Comparison of ENCODE assay signal across 11 cellular contexts in genomic region chr17:57943140-57943539, GRCh38. TPM values are rescaled to one million over a fixed set of nuclear protein-coding genes. Genes with fewer than 3 reads are reported as not detected.
A peak's percentile ranks its signal among the peaks of the same experiment; 100 is the strongest.
DNase-seq lines count a peak whose midpoint lies in the region; ATAC-seq, FAIRE-seq and TF ChIP-seq lines count a peak whose summit lies in the region.
"Had no signal": no experiment of that assay in that cellular context is flagged by ENCODE, and none has a peak within 500 bp of the region (broad histone marks: within the 10 kb centered on the region; RNA-seq: fewer than 3 reads in every experiment).

No MANE protein-coding gene starts in this region.

- TF ChIP-seq CTCF in GM12878 (IDR thresholded peaks at IDR 0.05 in 2 of 3, conservative IDR thresholded peaks at IDR 0.05 in 1 of 3; ENCODE audit: control insufficient read depth in 2 of 3, extremely low read depth in 1 of 3, insufficient read depth in 1 of 3, low read depth in 3 of 3, low read length in 3 of 3): no peak

- no peaks in the 10 kb centered on the region for H3K79me2 ChIP-seq in GM12878 (ENCODE audit: control insufficient read depth, insufficient read depth, low read length)

- H3K27me3 ChIP-seq in GM12878 (replicated peaks in 1 of 2; ENCODE audit: control insufficient read depth in 2 of 2, insufficient read depth in 2 of 2, low read length in 1 of 2) (no peaks in the 10 kb centered on the region), muscle layer of colon (ENCODE audit: control insufficient read depth in 1 of 2, insufficient read depth in 2 of 2, low read length in 2 of 2) (no peaks in the 10 kb centered on the region)

- SMC1A ChIA-PET in GM12878 (lab: Charles Lee; ENCODE audit: uncharacterized antibody, unreplicated experiment): interaction anchor here (1.1 to 8.2 kb wide), 8 partner anchors 10 to 83 kb away, joined by 4 to 102 read pairs (median 5); no protein-coding TSS in a partner anchor

- H3K9me3 ChIP-seq in GM12878 (replicated peaks; ENCODE audit: control insufficient read depth, insufficient read depth, low read length) (no peaks in the 10 kb centered on the region), muscle layer of colon (ENCODE audit: low read length) (no peaks in the 10 kb centered on the region)

- H3K4me1 ChIP-seq in GM12878 (ENCODE audit: control insufficient read depth, insufficient read depth, low read length) (peaks cover 61% of the 10 kb centered on the region), muscle layer of colon (ENCODE audit: insufficient read depth, low read length) (peaks cover 90% of the 10 kb centered on the region)

- TF ChIP-seq POLR2A in GM12878 (IDR thresholded peaks at IDR 0.05; ENCODE audit: low read depth, low read length): no peak

- BruUV-seq in GM12878 (replicated peaks; lab: Mats Ljungman, UMichigan): no TSS peak

- TF ChIP-seq RAD21 in GM12878 (IDR thresholded peaks at IDR 0.05; ENCODE audit: insufficient read depth, low read depth, low read length): no peak

- TF ChIP-seq EP300 in GM12878 (IDR thresholded peaks at IDR 0.05; ENCODE audit: borderline replicate concordance in 1 of 2, control insufficient read depth in 1 of 2, low read depth in 2 of 2, low read length in 2 of 2): no peak

- H3K4me2 ChIP-seq in GM12878 (ENCODE audit: control insufficient read depth, insufficient read depth): no peak overlapping the region; the same call in 1 of the 2 replicates

- RAD21 ChIA-PET in GM12878 (lab: Charles Lee; ENCODE audit: unreplicated experiment): interaction anchor here (0.7 to 1.5 kb wide), 8 partner anchors 11 to 82 kb away, joined by 3 to 4 read pairs (median 4); partner anchors contain the start of gene CUEDC1

- POLR2A ChIA-PET in GM12878 (lab: Charles Lee): interaction anchor here (1.1 kb wide), 1 partner anchor 8 kb away, joined by 3 read pairs; no protein-coding TSS in a partner anchor

- H3K9ac ChIP-seq in GM12878 (ENCODE audit: control insufficient read depth, insufficient read depth, low read length) (no peak overlapping the region), muscle layer of colon (ENCODE audit: low read length) (peak overlapping the region; percentile 34)

- intact Hi-C loops in GM12878 (cut with micrococcal nuclease; ENCODE audit: unreplicated experiment): no loop called here

- H2AFZ ChIP-seq in GM12878 (ENCODE audit: control insufficient read depth, low read depth, low read length): no peak overlapping the region

- no peak overlapping the region for H3K27ac ChIP-seq in GM12878 (ENCODE audit: control insufficient read depth, insufficient read depth)
- peak overlapping the region; percentile 70 for H3K27ac ChIP-seq in muscle layer of colon (ENCODE audit: low read depth, low read length)

- 3% methylated on average over 6 of the region's 6 CpGs for WGBS in GM12878 (ENCODE audit: insufficient coverage, insufficient replicate concordance, low lambda C conversion rate, missing lambda C conversion rate)

- no peak overlapping the region for H3K4me3 ChIP-seq in GM12878
- peak overlapping the region in 1 of 2 donors; percentile 6 for H3K4me3 ChIP-seq in muscle layer of colon (ENCODE audit: low read depth in 1 of 2, low read length in 2 of 2)

- CTCF ChIA-PET in GM12878 (lab: Yijun Ruan, JAX): interaction anchor here (0.7 to 9.5 kb wide), 9 partner anchors 7 to 391 kb away, joined by 3 to 77 read pairs (median 3); no protein-coding TSS in a partner anchor

- no peak for FAIRE-seq in GM12878 (lab: Jason Lieb, UNC)

- ATAC-seq in GM12878: no peak
- ATAC-seq in GM18520 (IDR thresholded peaks at IDR 0.05; ENCODE audit: unreplicated experiment): no peak
- ATAC-seq in HG03095 (IDR thresholded peaks at IDR 0.05; ENCODE audit: unreplicated experiment): no peak

- DNase-seq in A172 (ENCODE audit: low spot score) (peak; percentile 62), LoVo (ENCODE audit: low spot score) (peak; percentile 58), GM12878 (ENCODE audit: low read depth, low spot score) (no peak), occipital lobe (lab: John Stamatoyannopoulos, UW) (no peak), NCI-H510A treated with DMSO at 0.1 percent for 48 hours (lab: John Stamatoyannopoulos, UW) (no peak)
- DNase-seq: activated T-cell treated with anti-CD3 and anti-CD28 coated beads, Interleukin-2, amount 50 U/mL, for 24 hours; effector CD4-positive, alpha-beta T cell; NCI-H2029 treated with DMSO at 0.1 percent for 48 hours had no signal

- H4K20me1 ChIP-seq in GM12878 (ENCODE audit: control insufficient read depth, insufficient read depth): no peaks in the 10 kb centered on the region; the same call in 1 of the 2 replicates

- H3K36me3 ChIP-seq in GM12878 (ENCODE audit: control insufficient read depth in 2 of 2, insufficient read depth in 2 of 2, low read length in 1 of 2): no peaks in the 10 kb centered on the region
- H3K36me3 ChIP-seq in muscle layer of colon (ENCODE audit: insufficient read depth, low read length): no peaks in the 10 kb centered on the region

- in situ Hi-C loops in GM12878 (cut with MboI): no loop called here

TF ChIP-seq in GM12878, 131 proteins besides CTCF, POLR2A, EP300 and RAD21:
- peak; percentile 19; the same call in 1 of the 2 replicates for TF ChIP-seq SPI1 (IDR thresholded peaks at IDR 0.05; ENCODE audit: borderline replicate concordance, insufficient read depth, low read depth, low read length)
- TF ChIP-seq SIX5 (IDR thresholded peaks at IDR 0.05; ENCODE audit: low read depth, low read length, severe bottlenecking): no peak
TF ChIP-seq in GM12878: peak in this region for 1.

RNA-seq across cellular contexts. Expression of gene CUEDC1, which starts 12.1 kb away (rescaled TPM):
- 8.0 and 11.6 TPM in 2 replicates for total RNA-seq in A172 (2014; rRNA removed; shearing (Covaris generic))
- total RNA-seq in GM12878 (2013; cell fraction: nucleolus; rRNA removed): 2.4 and 2.9 TPM in 2 replicates
- total RNA-seq in GM12878 (2014; rRNA removed) (2.7 and 2.9 TPM in 2 replicates), GM12878 (2014; rRNA removed; fragmentation: Illumina TruSeq; extraction: Trizol) (4.1 and 6.3 TPM in 2 replicates), GM12878 (2021) (6.6 and 7.4 TPM in 2 replicates), occipital lobe (10.9 TPM)
- polyA plus RNA-seq in GM12878 (2011; ENCODE audit: low read depth): 0.16 TPM
- polyA plus RNA-seq in GM12878 (2011; rRNA removed) (0.49 and 0.50 TPM in 2 replicates), GM12878 (2014; fragmentation: Illumina TruSeq; extraction: Trizol) (2.4 and 5.6 TPM in 2 replicates), GM12878 (2014; fragmentation: Nextera tagmentation; extraction: Ambion mirVana) (under 1 TPM; 0.24 to 0.80 TPM), GM12878 (2014; rRNA removed) (5.7 and 7.0 TPM in 2 replicates), GM12878 (2016; fragmentation: Nextera tagmentation; extraction: Ambion mirVana) (under 1 TPM; 0.55 to 0.71 TPM)
- 0.97 and 1.2 TPM in 2 replicates for polyA plus RNA-seq in GM12878 (2011; cell fraction: cytosol; rRNA removed)
- 3.0 and 4.4 TPM in 2 replicates for polyA plus RNA-seq in GM12878 (2011; cell fraction: nucleus; rRNA removed)
- 0.45 and 0.54 TPM in 2 replicates for polyA plus RNA-seq in GM12878 (2012)
- polyA minus RNA-seq in GM12878 (2011; rRNA and poly(A)+ RNA removed): 0.22 and 0.72 TPM in 2 replicates
- polyA minus RNA-seq in GM12878 (2011; cell fraction: cytosol; rRNA and poly(A)+ RNA removed): 0.94 TPM in 1 of 2 replicates, not detected in the other
- 0.97 and 1.1 TPM in 2 replicates for polyA minus RNA-seq in GM12878 (2011; cell fraction: nucleus; rRNA and poly(A)+ RNA removed)

RNA-seq across cellular contexts. Expression of gene VEZF1, which starts 44.9 kb away (rescaled TPM):
- total RNA-seq in A172 (2014; rRNA removed; shearing (Covaris generic)): 43.4 and 50.5 TPM in 2 replicates
- total RNA-seq in GM12878 (2013; cell fraction: nucleolus; rRNA removed): 36.1 and 37.5 TPM in 2 replicates
- total RNA-seq in GM12878 (2014; rRNA removed) (22.4 and 25.0 TPM in 2 replicates), GM12878 (2014; rRNA removed; fragmentation: Illumina TruSeq; extraction: Trizol) (23.4 and 23.7 TPM in 2 replicates), GM12878 (2021) (22.9 and 25.7 TPM in 2 replicates), occipital lobe (71.1 TPM)
- 9.9 TPM for polyA plus RNA-seq in GM12878 (2011; ENCODE audit: low read depth)
- polyA plus RNA-seq in GM12878 (2011; rRNA removed) (26.2 and 27.1 TPM in 2 replicates), GM12878 (2014; fragmentation: Illumina TruSeq; extraction: Trizol) (28.2 and 32.4 TPM in 2 replicates), GM12878 (2014; fragmentation: Nextera tagmentation; extraction: Ambion mirVana) (10 to 100 TPM in 1 of 2 experiments, 1 to 10 TPM in 1; 9.5 to 11.7 TPM), GM12878 (2014; rRNA removed) (13.7 and 15.1 TPM in 2 replicates), GM12878 (2016; fragmentation: Nextera tagmentation; extraction: Ambion mirVana) (10 to 100 TPM; 14.8 to 18.2 TPM)
- polyA plus RNA-seq in GM12878 (2011; cell fraction: cytosol; rRNA removed): 18.8 and 20.1 TPM in 2 replicates
- polyA plus RNA-seq in GM12878 (2011; cell fraction: nucleus; rRNA removed): 26.6 and 31.7 TPM in 2 replicates
- 14.5 and 15.0 TPM in 2 replicates for polyA plus RNA-seq in GM12878 (2012)
- 39.4 and 50.4 TPM in 2 replicates for polyA minus RNA-seq in GM12878 (2011; rRNA and poly(A)+ RNA removed)
- 13.8 and 19.4 TPM in 2 replicates for polyA minus RNA-seq in GM12878 (2011; cell fraction: cytosol; rRNA and poly(A)+ RNA removed)
- 18.6 and 25.8 TPM in 2 replicates for polyA minus RNA-seq in GM12878 (2011; cell fraction: nucleus; rRNA and poly(A)+ RNA removed)

Comparison
In these comparisons a context has a peak if more than half of its experiments do, and no peak if none do; other contexts are left out.
1. DNase-seq: peak in A172 (single experiment) and LoVo (single experiment); none in GM12878 (single experiment), occipital lobe (single experiment) and NCI-H510A treated with DMSO at 0.1 percent for 48 hours (single experiment).